Comparison of ENCODE assay signal across 1 cellular context in the genomic region with DNA sequence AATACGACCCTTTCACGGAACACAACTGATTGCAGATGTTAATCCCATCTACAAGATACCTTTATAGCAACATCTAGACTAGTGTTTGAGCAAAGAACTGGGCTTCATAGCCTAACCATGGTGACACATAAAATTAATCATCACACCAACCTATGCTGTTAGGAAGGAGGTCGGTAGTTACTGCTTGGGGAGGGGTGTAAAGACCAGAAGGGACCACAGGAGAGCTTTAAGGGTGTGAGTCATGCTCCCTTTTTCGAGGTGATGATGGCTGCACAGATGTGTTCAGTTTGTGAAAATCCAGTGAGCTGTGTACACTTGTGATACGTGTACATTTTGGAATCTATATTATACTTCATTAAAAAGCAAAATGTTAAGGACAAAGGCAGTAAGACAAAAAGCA.
TF ChIP-seq lines count a peak whose summit lies in the region.

No MANE protein-coding gene starts in this region.

TF ChIP-seq in K562, 482 proteins besides CTCF, POLR2A, EP300 and RAD21:
- TF ChIP-seq, protein P1, sequence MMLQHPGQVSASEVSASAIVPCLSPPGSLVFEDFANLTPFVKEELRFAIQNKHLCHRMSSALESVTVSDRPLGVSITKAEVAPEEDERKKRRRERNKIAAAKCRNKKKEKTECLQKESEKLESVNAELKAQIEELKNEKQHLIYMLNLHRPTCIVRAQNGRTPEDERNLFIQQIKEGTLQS (IDR thresholded peaks at IDR 0.05): 0 out of 2 replicates have a peak, but pooled peaks have one; percentile 30
- TF ChIP-seq, protein P1 (CRISPR knock-in tag; conservative IDR thresholded peaks at IDR 0.05): no peak
- TF ChIP-seq, protein P2, sequence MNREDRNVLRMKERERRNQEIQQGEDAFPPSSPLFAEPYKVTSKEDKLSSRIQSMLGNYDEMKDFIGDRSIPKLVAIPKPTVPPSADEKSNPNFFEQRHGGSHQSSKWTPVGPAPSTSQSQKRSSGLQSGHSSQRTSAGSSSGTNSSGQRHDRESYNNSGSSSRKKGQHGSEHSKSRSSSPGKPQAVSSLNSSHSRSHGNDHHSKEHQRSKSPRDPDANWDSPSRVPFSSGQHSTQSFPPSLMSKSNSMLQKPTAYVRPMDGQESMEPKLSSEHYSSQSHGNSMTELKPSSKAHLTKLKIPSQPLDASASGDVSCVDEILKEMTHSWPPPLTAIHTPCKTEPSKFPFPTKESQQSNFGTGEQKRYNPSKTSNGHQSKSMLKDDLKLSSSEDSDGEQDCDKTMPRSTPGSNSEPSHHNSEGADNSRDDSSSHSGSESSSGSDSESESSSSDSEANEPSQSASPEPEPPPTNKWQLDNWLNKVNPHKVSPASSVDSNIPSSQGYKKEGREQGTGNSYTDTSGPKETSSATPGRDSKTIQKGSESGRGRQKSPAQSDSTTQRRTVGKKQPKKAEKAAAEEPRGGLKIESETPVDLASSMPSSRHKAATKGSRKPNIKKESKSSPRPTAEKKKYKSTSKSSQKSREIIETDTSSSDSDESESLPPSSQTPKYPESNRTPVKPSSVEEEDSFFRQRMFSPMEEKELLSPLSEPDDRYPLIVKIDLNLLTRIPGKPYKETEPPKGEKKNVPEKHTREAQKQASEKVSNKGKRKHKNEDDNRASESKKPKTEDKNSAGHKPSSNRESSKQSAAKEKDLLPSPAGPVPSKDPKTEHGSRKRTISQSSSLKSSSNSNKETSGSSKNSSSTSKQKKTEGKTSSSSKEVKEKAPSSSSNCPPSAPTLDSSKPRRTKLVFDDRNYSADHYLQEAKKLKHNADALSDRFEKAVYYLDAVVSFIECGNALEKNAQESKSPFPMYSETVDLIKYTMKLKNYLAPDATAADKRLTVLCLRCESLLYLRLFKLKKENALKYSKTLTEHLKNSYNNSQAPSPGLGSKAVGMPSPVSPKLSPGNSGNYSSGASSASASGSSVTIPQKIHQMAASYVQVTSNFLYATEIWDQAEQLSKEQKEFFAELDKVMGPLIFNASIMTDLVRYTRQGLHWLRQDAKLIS (CRISPR knock-in tag; IDR thresholded peaks at IDR 0.05): no peak
- no peak for TF ChIP-seq XRCC3 (IDR thresholded peaks at IDR 0.05)
